In genomic region chr10:7308826-7309225, GRCh38 we compare ENCODE assay signal across 27 cellular contexts.
"Had no signal": no experiment of that assay in that cellular context is flagged by ENCODE, and none has a peak within 500 bp of the region (broad histone marks: within the 10 kb centered on the region; RNA-seq: fewer than 3 reads in every experiment).

No MANE protein-coding gene starts in this region.

- H3K4me3 Mint-ChIP-seq: activated CD4-positive, alpha-beta memory T cell treated with anti-CD3 and anti-CD28 coated beads, Interleukin-2, amount 10 ng/mL, durations not matched to agents 7 days and 5 days; activated CD4-positive, alpha-beta T cell treated with anti-CD3 and anti-CD28 coated beads, Interleukin-2, amount 10 ng/mL, durations not matched to agents 7 days and 5 days; activated naive CD4-positive, alpha-beta T cell treated with anti-CD3 and anti-CD28 coated beads, Interleukin-2, amount 10 ng/mL, durations not matched to agents 7 days and 5 days; activated naive CD8-positive, alpha-beta T cell treated with anti-CD3 and anti-CD28 coated beads, Interleukin-2, amount 10 ng/mL, durations not matched to agents 7 days and 5 days; activated T-cell treated with anti-CD3 and anti-CD28 coated beads, Interleukin-2, amount 50 U/mL, for 4 hours; activated T-helper 1 cell treated with anti-CD3 and anti-CD28 coated beads, Interleukin-12 subunit alpha, Interleukin-12 subunit beta, Interleukin-2, Interleukin-4 antibody, amounts not matched to agents 30 ng/mL and 10 ng/mL and 1 ng/mL, durations not matched to agents 14 hours and 24 hours and 36 hours; brain; central memory CD8-positive, alpha-beta T cell; dendritic cell treated with granulocyte-macrophage colony-stimulating factor and Interleukin-4, amounts not matched to agents 40 ng/mL and 50 ng/mL, for 4 days; endodermal cell had no signal

- H3K4me3 ChIP-seq: ascending aorta, breast epithelium, cardiac muscle cell, coronary artery, dorsolateral prefrontal cortex had no signal

- DNase-seq: activated CD4-positive, alpha-beta memory T cell treated with anti-CD3 and anti-CD28 coated beads, Interleukin-2, amount 10 ng/mL, durations not matched to agents 7 days and 5 days; activated CD4-positive, alpha-beta T cell treated with anti-CD3 and anti-CD28 coated beads for 1 hour; activated CD4-positive, alpha-beta T cell treated with anti-CD3 and anti-CD28 coated beads for 4 hours; activated CD4-positive, alpha-beta T cell treated with anti-CD3 and anti-CD28 coated beads, Interleukin-2, amount 10 ng/mL, durations not matched to agents 7 days and 5 days; activated CD4-positive, alpha-beta T cell treated with anti-CD3 and anti-CD28 coated beads, Interleukin-2, amount 50 U/mL, for 4 hours; activated CD8-positive, alpha-beta memory T cell treated with anti-CD3 and anti-CD28 coated beads, Interleukin-2, amount 50 U/mL, for 48 hours; activated gamma-delta T cell; activated naive CD4-positive, alpha-beta T cell; activated naive CD4-positive, alpha-beta T cell treated with anti-CD3 and anti-CD28 coated beads, Interleukin-2, amount 10 ng/mL, durations not matched to agents 7 days and 5 days; activated naive CD8-positive, alpha-beta T cell treated with anti-CD3 and anti-CD28 coated beads, Interleukin-2, amount 10 ng/mL, durations not matched to agents 7 days and 5 days; activated T-cell treated with anti-CD3 and anti-CD28 coated beads for 4 hours; activated T-cell treated with anti-CD3 and anti-CD28 coated beads, Interleukin-2, amount 50 U/mL, for 4 hours; dorsolateral prefrontal cortex; effector memory CD4-positive, alpha-beta T cell; endodermal cell; foreskin fibroblast; T-helper 2 cell had no signal

- H3K27me3 ChIP-seq: ascending aorta, breast epithelium, cardiac muscle cell, dorsolateral prefrontal cortex had no signal

- H3K9me3 ChIP-seq: ascending aorta had no signal

- H3K9me3 Mint-ChIP-seq: activated naive CD4-positive, alpha-beta T cell treated with anti-CD3 and anti-CD28 coated beads, Interleukin-2, amount 50 U/mL, for 72 hours; activated T-cell treated with anti-CD3 and anti-CD28 coated beads, Interleukin-2, amount 50 U/mL, for 4 hours; central memory CD8-positive, alpha-beta T cell; dendritic cell treated with granulocyte-macrophage colony-stimulating factor and Interleukin-4, amounts not matched to agents 40 ng/mL and 50 ng/mL, for 4 days had no signal

- H3K27me3 Mint-ChIP-seq: activated CD4-positive, alpha-beta memory T cell treated with anti-CD3 and anti-CD28 coated beads, Interleukin-2, amount 10 ng/mL, durations not matched to agents 7 days and 5 days; activated CD4-positive, alpha-beta T cell treated with anti-CD3 and anti-CD28 coated beads, Interleukin-2, amount 10 ng/mL, durations not matched to agents 7 days and 5 days; activated naive CD4-positive, alpha-beta T cell treated with anti-CD3 and anti-CD28 coated beads, Interleukin-2, amount 10 ng/mL, durations not matched to agents 7 days and 5 days; activated naive CD8-positive, alpha-beta T cell treated with anti-CD3 and anti-CD28 coated beads, Interleukin-2, amount 10 ng/mL, durations not matched to agents 7 days and 5 days; brain; central memory CD8-positive, alpha-beta T cell; dendritic cell treated with granulocyte-macrophage colony-stimulating factor and Interleukin-4, amounts not matched to agents 40 ng/mL and 50 ng/mL, for 4 days had no signal

- H3K36me3 ChIP-seq: ascending aorta, breast epithelium, cardiac muscle cell had no signal

- H3K27ac Mint-ChIP-seq: activated CD4-positive, alpha-beta memory T cell treated with anti-CD3 and anti-CD28 coated beads, Interleukin-2, amount 10 ng/mL, durations not matched to agents 7 days and 5 days; activated CD4-positive, alpha-beta T cell treated with anti-CD3 and anti-CD28 coated beads, Interleukin-2, amount 10 ng/mL, durations not matched to agents 7 days and 5 days; activated naive CD4-positive, alpha-beta T cell treated with anti-CD3 and anti-CD28 coated beads, Interleukin-2, amount 10 ng/mL, durations not matched to agents 7 days and 5 days; activated naive CD4-positive, alpha-beta T cell treated with anti-CD3 and anti-CD28 coated beads, Interleukin-2, amount 50 U/mL, for 72 hours; activated naive CD8-positive, alpha-beta T cell treated with anti-CD3 and anti-CD28 coated beads, Interleukin-2, amount 10 ng/mL, durations not matched to agents 7 days and 5 days; activated T-helper 1 cell treated with anti-CD3 and anti-CD28 coated beads, Interleukin-12 subunit alpha, Interleukin-12 subunit beta, Interleukin-2, Interleukin-4 antibody, amounts not matched to agents 30 ng/mL and 10 ng/mL and 1 ng/mL, durations not matched to agents 14 hours and 24 hours and 36 hours; brain; dendritic cell treated with granulocyte-macrophage colony-stimulating factor and Interleukin-4, amounts not matched to agents 40 ng/mL and 50 ng/mL, for 4 days; endodermal cell had no signal

- ATAC-seq: activated naive CD4-positive, alpha-beta T cell treated with anti-CD3 and anti-CD28 coated beads, Interleukin-2, amount 50 U/mL, for 72 hours; activated T-cell treated with anti-CD3 and anti-CD28 coated beads, Interleukin-2, amount 50 U/mL, for 4 hours; esophagus mucosa had no signal

- H3K4me1 Mint-ChIP-seq: activated naive CD8-positive, alpha-beta T cell treated with anti-CD3 and anti-CD28 coated beads, Interleukin-2, amount 10 ng/mL, durations not matched to agents 7 days and 5 days; endodermal cell had no signal

- H3K27ac ChIP-seq: ascending aorta, breast epithelium, cardiac muscle cell, coronary artery, dorsolateral prefrontal cortex had no signal

- H3K4me1 ChIP-seq: ascending aorta, breast epithelium had no signal
